ENCODE assay signal across 9 cellular contexts in the genomic region with DNA sequence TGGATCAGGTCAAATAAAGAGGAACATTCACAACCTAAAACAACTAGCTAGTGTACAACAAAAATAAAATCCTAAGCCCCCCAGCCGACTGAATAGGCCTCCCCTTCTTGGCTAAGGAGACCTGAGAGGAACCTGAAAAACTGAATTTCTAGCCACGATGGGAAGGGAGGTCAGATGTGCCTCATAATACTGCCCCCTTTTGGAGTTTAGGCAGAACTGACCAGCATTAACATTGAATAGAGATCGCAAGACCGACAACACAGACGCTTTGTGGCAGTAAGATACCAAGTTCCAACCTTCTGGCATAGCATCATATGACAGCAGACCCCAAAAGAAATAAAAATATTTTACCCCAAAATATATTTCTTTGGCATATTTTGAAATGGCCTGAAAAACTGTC. TPM values are rescaled to one million over a fixed set of nuclear protein-coding genes. Genes with fewer than 3 reads are reported as not detected.
A peak's percentile ranks its signal among the peaks of the same experiment; 100 is the strongest.
DNase-seq lines count a peak whose midpoint lies in the region; ATAC-seq and TF ChIP-seq lines count a peak whose summit lies in the region.
"Had no signal": no experiment of that assay in that cellular context is flagged by ENCODE, and none has a peak within 500 bp of the region (broad histone marks: within the 10 kb centered on the region; RNA-seq: fewer than 3 reads in every experiment).

No MANE protein-coding gene starts in this region.

- no peak overlapping the region for H3K4me3 ChIP-seq in KMS-11 (IDR thresholded peaks at IDR 0.05; ENCODE audit: insufficient read depth, low read depth, low read length)

- no peak overlapping the region for H3K9ac ChIP-seq in KMS-11

- no peak overlapping the region for H3K4me2 ChIP-seq in KMS-11

- no peaks in the 10 kb centered on the region for H3K36me3 Mint-ChIP-seq in nephron progenitor cell (ENCODE audit: low read depth)

- peaks cover 4% of the 10 kb centered on the region for H3K4me1 ChIP-seq in KMS-11 (ENCODE audit: low read depth, poor library complexity, severe bottlenecking)

- peak; percentile 68 for TF ChIP-seq CTCF in KMS-11 (conservative IDR thresholded peaks at IDR 0.05; ENCODE audit: low read depth, low read length)
- TF ChIP-seq CTCF in nephron progenitor cell (IDR thresholded peaks at IDR 0.05): peak; percentile 77

- no peaks in the 10 kb centered on the region for H3K27me3 ChIP-seq in KMS-11 (ENCODE audit: insufficient read depth, low read depth)

- no peak overlapping the region for H3K27ac ChIP-seq in KMS-11

- H3K4me1 Mint-ChIP-seq in nephron progenitor cell: peaks cover 13% of the 10 kb centered on the region

- no peak for ATAC-seq in GM19395 (IDR thresholded peaks at IDR 0.05; ENCODE audit: unreplicated experiment)

- H2AFZ ChIP-seq in KMS-11 (ENCODE audit: low read depth): peak overlapping the region; percentile 12; the same call in 1 of the 2 replicates

- no peaks in the 10 kb centered on the region for H3K79me2 ChIP-seq in KMS-11 (ENCODE audit: insufficient read depth, low read depth)

- peaks cover 14% of the 10 kb centered on the region for H3K27me3 Mint-ChIP-seq in nephron progenitor cell (ENCODE audit: low read depth, poor library complexity)

- no peaks in the 10 kb centered on the region for H3K9me3 Mint-ChIP-seq in nephron progenitor cell

- H3K4me3 Mint-ChIP-seq in nephron progenitor cell: no peak overlapping the region

- no peaks in the 10 kb centered on the region for H4K20me1 ChIP-seq in KMS-11 (ENCODE audit: insufficient read depth)

- H3K27ac Mint-ChIP-seq in nephron progenitor cell: no peak overlapping the region

- no peaks in the 10 kb centered on the region for H3K36me3 ChIP-seq in KMS-11 (ENCODE audit: insufficient read depth)

- DNase-seq in SHP77 (lab: John Stamatoyannopoulos, UW) (peak; percentile 4 to 8), SHP77 treated with DMSO at 0.1 percent for 48 hours (lab: John Stamatoyannopoulos, UW) (no peak), amniotic epithelial cell (ENCODE audit: low read depth) (peak; percentile 12), nephron progenitor cell (no peak), cerebellum (ENCODE audit: low spot score) (no peak)
- no peak for DNase-seq in activated T-cell treated with anti-CD3 and anti-CD28 coated beads, Interleukin-2, amount 50 U/mL, for 1 hour

RNA-seq across cellular contexts. Expression of a gene that starts 15.9 kb away (rescaled TPM):
- not detected for total RNA-seq in cerebellum
- total RNA-seq: skeletal muscle tissue had no signal

Comparison
In these comparisons a context has a peak if more than half of its experiments do, and no peak if none do; other contexts are left out.
1. DNase-seq: peak in SHP77 (2 of 2) and amniotic epithelial cell (single experiment); none in SHP77 treated with DMSO at 0.1 percent for 48 hours (single experiment), nephron progenitor cell (single experiment), cerebellum (single experiment) and activated T-cell treated with anti-CD3 and anti-CD28 coated beads, Interleukin-2, amount 50 U/mL, for 1 hour (single experiment).